27 cellular contexts compared by ENCODE assay signal in the genomic region with DNA sequence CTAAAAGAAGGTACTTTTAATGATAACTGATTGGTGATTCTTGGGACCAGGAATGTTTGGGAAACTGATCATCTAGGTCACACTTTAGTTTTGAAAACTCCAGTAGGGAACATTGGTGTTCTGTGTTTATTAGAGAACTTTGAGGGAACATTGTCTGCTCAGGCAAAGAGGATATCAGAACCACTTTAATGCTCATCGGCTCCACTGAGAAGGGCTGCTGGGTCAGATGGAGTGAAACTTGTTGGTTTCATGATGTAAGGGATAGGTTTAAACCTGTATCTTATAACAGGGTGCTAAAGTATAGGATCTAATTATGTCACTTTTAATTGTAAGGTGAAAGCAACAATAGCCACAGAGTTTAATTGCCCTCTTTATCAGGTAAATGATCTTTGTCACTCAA. TPM values are rescaled to one million over a fixed set of nuclear protein-coding genes. Genes with fewer than 3 reads are reported as not detected.
DNase-seq lines count a peak whose midpoint lies in the region; ATAC-seq, FAIRE-seq and TF ChIP-seq lines count a peak whose summit lies in the region.
"Had no signal": no experiment of that assay in that cellular context is flagged by ENCODE, and none has a peak within 500 bp of the region (broad histone marks: within the 10 kb centered on the region; RNA-seq: fewer than 3 reads in every experiment).

No MANE protein-coding gene starts in this region.

- no peaks in the 10 kb centered on the region for H3K27me3 Mint-ChIP-seq in GM23338 (ENCODE audit: insufficient read depth, low read depth, poor library complexity)
- H3K27me3 Mint-ChIP-seq in CD14-positive monocyte (ENCODE audit: low read depth in 3 of 3): peaks cover 0 to 5% (median 2%) of the 10 kb centered on the region in 3 donors
- H3K27me3 Mint-ChIP-seq: activated B cell treated with CpG ODN at 0.5 μM for 24 hours; activated naive CD8-positive, alpha-beta T cell; CD4-positive, CD25-positive, alpha-beta regulatory T cell had no signal

- no peaks in the 10 kb centered on the region; the same call in 2 of the 3 replicates for H3K9me3 Mint-ChIP-seq in GM23338
- H3K9me3 Mint-ChIP-seq in CD14-positive monocyte: peaks cover 0 to 3% (median 0%) of the 10 kb centered on the region in 7 donors
- H3K9me3 Mint-ChIP-seq: activated T-helper 2 cell treated with anti-CD3 and anti-CD28 coated beads, Interferon-gamma antibody, Interleukin-2, Interleukin-4, amounts not matched to agents 10 μg/mL and 5 μg/mL and 100 μg/mL, durations not matched to agents 14 hours and 24 hours and 36 hours; CD4-positive, CD25-positive, alpha-beta regulatory T cell had no signal

- H3K27ac Mint-ChIP-seq in GM23338 (peak overlapping the region; percentile 58), CD14-positive monocyte (no peak overlapping the region)
- H3K27ac Mint-ChIP-seq: activated B cell treated with CpG ODN at 0.5 μM for 24 hours; activated naive CD8-positive, alpha-beta T cell; activated T-helper 2 cell treated with anti-CD3 and anti-CD28 coated beads, Interferon-gamma antibody, Interleukin-2, Interleukin-4, amounts not matched to agents 10 μg/mL and 5 μg/mL and 100 μg/mL, durations not matched to agents 14 hours and 24 hours and 36 hours; CD4-positive, CD25-positive, alpha-beta regulatory T cell had no signal

- no peak overlapping the region for H2BK5ac ChIP-seq in H1 (ENCODE audit: low read depth, low read length)
- H2BK5ac ChIP-seq in trophoblast cell (ENCODE audit: low read depth, low read length, poor library complexity): peak overlapping the region; percentile 86

- H2AK5ac ChIP-seq in H1 (ENCODE audit: low read depth, low read length) (no peak overlapping the region), trophoblast cell (ENCODE audit: low read length) (no peak overlapping the region)

- TF ChIP-seq CTCF in GM23338 (conservative IDR thresholded peaks at IDR 0.05; ENCODE audit: low read depth in 2 of 2) (no peak), H1 (IDR thresholded peaks at IDR 0.05; ENCODE audit: control extremely low read depth in 1 of 3, insufficient read depth in 1 of 3, low read depth in 1 of 3, low read length in 3 of 3) (no peak), CD14-positive monocyte (IDR thresholded peaks at IDR 0.05) (no peak)

- H3K4me2 ChIP-seq in GM23338: peak overlapping the region; percentile 48; the same call in 1 of the 2 replicates
- H3K4me2 ChIP-seq in H1 (ENCODE audit: insufficient read depth in 1 of 2, low read depth in 2 of 2, low read length in 2 of 2): no peak overlapping the region
- H3K4me2 ChIP-seq in trophoblast cell (ENCODE audit: low read length): no peak overlapping the region
- no peak overlapping the region for H3K4me2 ChIP-seq in Karpas-422 (ENCODE audit: low read depth, low read length, poor library complexity, severe bottlenecking)

- intact Hi-C loops in CD14-positive monocyte (cut with micrococcal nuclease): no loop called here

- H2BK15ac ChIP-seq in H1 (ENCODE audit: low read length): no peak overlapping the region

- WGBS in H1 (ENCODE audit: extremely low coverage in 1 of 2, insufficient coverage in 1 of 2, insufficient read length in 1 of 2, insufficient replicate concordance in 2 of 2, low coverage in 1 of 2, low lambda C conversion rate in 2 of 2, missing lambda C conversion rate in 1 of 2), 2 experiments: 86% methylated on average over 1 of the region's 1 CpG; no CpG with 5 or more reads in 1 of the 2 experiments
- WGBS in trophoblast cell (ENCODE audit: extremely low coverage, insufficient coverage, insufficient read length): no CpG with 5 or more reads among the region's 1 CpG

- no peak for FAIRE-seq in H1 (lab: Jason Lieb, UNC)
- FAIRE-seq: astrocyte, H54, pancreas had no signal

- H3K23me2 ChIP-seq in H1 (ENCODE audit: low read depth, low read length): no peaks in the 10 kb centered on the region

- H2BK20ac ChIP-seq in H1 (ENCODE audit: low read length): no peak overlapping the region

- H3K9me2 ChIP-seq in GM23338 (ENCODE audit: insufficient read depth) (no peaks in the 10 kb centered on the region), Karpas-422 (replicated peaks; ENCODE audit: insufficient read depth, low read length) (no peaks in the 10 kb centered on the region)

- H4K12ac ChIP-seq in trophoblast cell (ENCODE audit: low read depth, low read length): peak overlapping the region; percentile 30

- H3K18ac ChIP-seq in H1 (ENCODE audit: extremely low read depth, low read length) (no peak overlapping the region), trophoblast cell (ENCODE audit: low read length) (no peak overlapping the region)

- no peak overlapping the region for H4K5ac ChIP-seq in H1 (ENCODE audit: insufficient read length, low read depth, low read length)

- H3K4me3 ChIP-seq in GM23338 (no peak overlapping the region), H1 (ENCODE audit: extremely low read depth in 1 of 4, insufficient read depth in 2 of 4, low read depth in 3 of 4, low read length in 4 of 4) (no peak overlapping the region), trophoblast cell (ENCODE audit: low read depth, low read length) (no peak overlapping the region), Karpas-422 (ENCODE audit: low read length) (no peak overlapping the region)
- H3K4me3 ChIP-seq: lower lobe of right lung, tibial nerve had no signal

- no peak overlapping the region for H3K4me3 Mint-ChIP-seq in GM23338
- no peak overlapping the region for H3K4me3 Mint-ChIP-seq in CD14-positive monocyte
- H3K4me3 Mint-ChIP-seq: activated B cell treated with CpG ODN at 0.5 μM for 24 hours; activated naive CD8-positive, alpha-beta T cell; CD4-positive, CD25-positive, alpha-beta regulatory T cell; nephron progenitor cell had no signal

- POLR2A ChIA-PET in H1 (lab: Charles Lee; ENCODE audit: partially characterized antibody): no interaction called here

- H4K8ac ChIP-seq in H1 (ENCODE audit: extremely low read depth, insufficient read depth, low read length) (no peak overlapping the region), trophoblast cell (ENCODE audit: low read depth, low read length) (peak overlapping the region; percentile 77)

- no peak overlapping the region for H2AFZ ChIP-seq in GM23338
- no peak overlapping the region for H2AFZ ChIP-seq in H1 (ENCODE audit: low read length)
- H2AFZ ChIP-seq in trophoblast cell (ENCODE audit: insufficient read depth, low read length, poor library complexity): peak overlapping the region; percentile 83
- no peak overlapping the region for H2AFZ ChIP-seq in Karpas-422 (ENCODE audit: low read length)

- H3K4me1 Mint-ChIP-seq in GM23338 (peaks cover 41% of the 10 kb centered on the region), CD14-positive monocyte (peaks cover 72% of the 10 kb centered on the region)

- H2BK120ac ChIP-seq in H1 (replicated peaks; ENCODE audit: low read depth, low read length) (no peak overlapping the region), trophoblast cell (ENCODE audit: insufficient read depth, low read length, poor library complexity) (peak overlapping the region; percentile 96)

- H3K56ac ChIP-seq in H1 (replicated peaks; ENCODE audit: insufficient read length, low read depth, low read length): no peak overlapping the region

- 0 out of 2 replicates have a peak, but pooled peaks cover 3% of the 10 kb centered on the region for H3F3A ChIP-seq in GM23338 (replicated peaks; ENCODE audit: low read depth)

- H3K9me3 ChIP-seq in H1 (ENCODE audit: insufficient read depth in 2 of 2, low read depth in 1 of 2, low read length in 1 of 2): no peaks in the 10 kb centered on the region; a peak in 1 of 4 replicates
- no peaks in the 10 kb centered on the region for H3K9me3 ChIP-seq in trophoblast cell (ENCODE audit: insufficient read depth, low read depth, low read length)
- no peaks in the 10 kb centered on the region for H3K9me3 ChIP-seq in Karpas-422 (ENCODE audit: low read length)
- H3K9me3 ChIP-seq: lower lobe of right lung, pancreas, tibial nerve had no signal

- H3K36me3 Mint-ChIP-seq in GM23338 (ENCODE audit: low read depth) (no peaks in the 10 kb centered on the region), CD14-positive monocyte (no peaks in the 10 kb centered on the region)
- H3K36me3 Mint-ChIP-seq: activated naive CD8-positive, alpha-beta T cell; CD4-positive, CD25-positive, alpha-beta regulatory T cell had no signal

- H3K9ac ChIP-seq in H1 (replicated peaks in 1 of 4; ENCODE audit: extremely low read depth in 1 of 4, low read depth in 3 of 4, low read length in 3 of 4): peak overlapping the region in 1 of 4 experiments; percentile 34; a peak in 1 of 7 replicates
- H3K9ac ChIP-seq in trophoblast cell (ENCODE audit: low read length): no peak overlapping the region
- no peak overlapping the region for H3K9ac ChIP-seq in Karpas-422 (ENCODE audit: low read length)

- H3K27me3 ChIP-seq in GM23338 (ENCODE audit: insufficient read depth): no peaks in the 10 kb centered on the region
- H3K27me3 ChIP-seq in H1 (replicated peaks in 1 of 4; ENCODE audit: control insufficient read depth in 3 of 4, extremely low read depth in 1 of 4, insufficient read depth in 3 of 4, low read length in 3 of 4): no peaks in the 10 kb centered on the region
- H3K27me3 ChIP-seq in trophoblast cell (ENCODE audit: insufficient read depth, low read length): no peaks in the 10 kb centered on the region
- H3K27me3 ChIP-seq in Karpas-422 (ENCODE audit: low read length): no peaks in the 10 kb centered on the region
- H3K27me3 ChIP-seq: pancreas, tibial nerve had no signal

- DNase-seq in GM23338 (ENCODE audit: low spot score) (no peak), NCI-H146 (lab: John Stamatoyannopoulos, UW) (peak; percentile 28), H1 (ENCODE audit: low read depth in 1 of 2, low spot score in 2 of 2) (no peak), trophoblast cell (no peak), Karpas-422 (no peak), HuH-7.5 (ENCODE audit: low spot score) (no peak), CD14-positive monocyte (ENCODE audit: low spot score) (no peak)
- DNase-seq: activated B cell treated with CpG ODN at 0.5 μM for 24 hours; activated CD8-positive, alpha-beta memory T cell treated with anti-CD3 and anti-CD28 coated beads, Interleukin-2, amount 50 U/mL, for 4 hours; CD4-positive, CD25-positive, alpha-beta regulatory T cell; central memory CD4-positive, alpha-beta T cell; dermis blood vessel endothelial cell; lower lobe of right lung; NCI-H1436; NCI-H774; nephron progenitor cell; pancreas; Right ventricle myocardium superior; stimulated activated CD4-positive, alpha-beta T cell treated with anti-CD3 and anti-CD28 coated beads, Interleukin-15, amount 100 ng/mL, for 24 hours; stimulated activated naive CD8-positive, alpha-beta T cell treated with anti-CD3 and anti-CD28 coated beads, Interleukin-15, Interleukin-2, amounts not matched to agents 100 U/mL and 50 U/mL, for 24 hours; T-helper 9 cell had no signal

- no peak for TF ChIP-seq POLR2A in H1 (IDR thresholded peaks at IDR 0.05; ENCODE audit: control extremely low read depth in 1 of 2, low read depth in 2 of 2, low read length in 2 of 2)

- H3K79me1 ChIP-seq in H1 (ENCODE audit: low read depth, low read length) (no peaks in the 10 kb centered on the region), trophoblast cell (ENCODE audit: low read length) (peaks cover 29% of the 10 kb centered on the region)

- H4K91ac ChIP-seq in H1 (replicated peaks; ENCODE audit: insufficient read length, low read length): no peak overlapping the region
- H4K91ac ChIP-seq in trophoblast cell (ENCODE audit: low read depth, low read length): no peak overlapping the region

- no peaks in the 10 kb centered on the region for H3K79me2 ChIP-seq in GM23338 (replicated peaks; ENCODE audit: insufficient read depth)
- no peaks in the 10 kb centered on the region for H3K79me2 ChIP-seq in H1 (ENCODE audit: control insufficient read depth in 1 of 2, insufficient read depth in 2 of 2, low read length in 2 of 2)
- H3K79me2 ChIP-seq in trophoblast cell (ENCODE audit: control insufficient read depth, insufficient read depth, low read length, poor library complexity): peaks cover 6% of the 10 kb centered on the region
- H3K79me2 ChIP-seq in Karpas-422 (ENCODE audit: low read length): no peaks in the 10 kb centered on the region

- no peak for ATAC-seq in GM23338
- no peak for ATAC-seq in HG02852 (IDR thresholded peaks at IDR 0.05; ENCODE audit: unreplicated experiment)
- ATAC-seq: lower lobe of right lung; stimulated activated naive CD8-positive, alpha-beta T cell treated with anti-CD3 and anti-CD28 coated beads, Interleukin-15, Interleukin-2, amounts not matched to agents 100 U/mL and 50 U/mL, for 24 hours had no signal

- H3K14ac ChIP-seq in H1 (ENCODE audit: insufficient read length): no peak overlapping the region
- H3K14ac ChIP-seq in trophoblast cell (ENCODE audit: low read length): peak overlapping the region; percentile 85

- H3K36me3 ChIP-seq in GM23338 (ENCODE audit: insufficient read depth) (no peaks in the 10 kb centered on the region), H1 (ENCODE audit: control insufficient read depth in 2 of 4, insufficient read depth in 4 of 4, low read length in 3 of 4) (no peaks in the 10 kb centered on the region), trophoblast cell (ENCODE audit: control insufficient read depth in 1 of 2, insufficient read depth in 2 of 2, low read length in 2 of 2) (no peaks in the 10 kb centered on the region), Karpas-422 (ENCODE audit: insufficient read depth, low read length) (no peaks in the 10 kb centered on the region)
- H3K36me3 ChIP-seq: lower lobe of right lung, pancreas, tibial nerve had no signal

- H3K4ac ChIP-seq in H1 (replicated peaks; ENCODE audit: insufficient read length, low read depth, low read length) (no peak overlapping the region), trophoblast cell (ENCODE audit: low read depth, low read length) (no peak overlapping the region)

- H3K23ac ChIP-seq in H1 (ENCODE audit: insufficient read length): no peak overlapping the region
- no peak overlapping the region for H3K23ac ChIP-seq in trophoblast cell (ENCODE audit: low read length)

- TF ChIP-seq RAD21 in H1 (IDR thresholded peaks at IDR 0.05 in 1 of 2, conservative IDR thresholded peaks at IDR 0.05 in 1 of 2; ENCODE audit: low read depth in 2 of 2, low read length in 2 of 2): no peak

- peak overlapping the region; percentile 64; the same call in 1 of the 2 replicates for H3K27ac ChIP-seq in GM23338 (ENCODE audit: low read depth)
- H3K27ac ChIP-seq in H1 (ENCODE audit: low read depth, low read length): no peak overlapping the region
- H3K27ac ChIP-seq in trophoblast cell (ENCODE audit: low read depth, low read length): peak overlapping the region; percentile 92
- no peak overlapping the region for H3K27ac ChIP-seq in Karpas-422 (ENCODE audit: low read length)
- H3K27ac ChIP-seq: lower lobe of right lung, tibial nerve had no signal

- H4K20me1 ChIP-seq in GM23338 (replicated peaks; ENCODE audit: insufficient read depth): no peaks in the 10 kb centered on the region
- no peaks in the 10 kb centered on the region for H4K20me1 ChIP-seq in H1 (replicated peaks in 1 of 2; ENCODE audit: control insufficient read depth in 1 of 2, insufficient read depth in 2 of 2, low read length in 2 of 2)
- no peaks in the 10 kb centered on the region for H4K20me1 ChIP-seq in Karpas-422 (ENCODE audit: insufficient read depth, low read depth, low read length)

- CTCF ChIA-PET in H1 (lab: Charles Lee; ENCODE audit: partially characterized antibody): no interaction called here

- H3K4me1 ChIP-seq in GM23338 (ENCODE audit: insufficient read depth): peaks cover 36% of the 10 kb centered on the region
- peaks cover 0 to 13% (median 9%) of the 10 kb centered on the region in 4 experiments; a peak in 5 of 7 replicates for H3K4me1 ChIP-seq in H1 (replicated peaks in 1 of 4; ENCODE audit: control insufficient read depth in 3 of 4, insufficient read depth in 4 of 4, low read length in 3 of 4)
- peaks cover 12 to 13% of the 10 kb centered on the region in 2 experiments for H3K4me1 ChIP-seq in trophoblast cell (ENCODE audit: control insufficient read depth in 1 of 2, insufficient read depth in 2 of 2, low read length in 2 of 2)
- H3K4me1 ChIP-seq in Karpas-422 (ENCODE audit: low read length): peaks cover 15% of the 10 kb centered on the region

- TF ChIP-seq EP300 in H1 (IDR thresholded peaks at IDR 0.05; ENCODE audit: borderline replicate concordance in 1 of 2, low read depth in 2 of 2, low read length in 2 of 2): no peak

- H2BK12ac ChIP-seq in H1 (ENCODE audit: low read depth, low read length): 0 out of 2 replicates have a peak overlapping the region, but pooled peaks have one; percentile 54
- H2BK12ac ChIP-seq in trophoblast cell (ENCODE audit: low read length): peak overlapping the region; percentile 91

RNA-seq across cellular contexts. Expression of a gene that starts 14.2 kb away (rescaled TPM):
- total RNA-seq in GM23338 (2014; rRNA removed; shearing (Covaris generic)): 38.3 and 41.5 TPM in 2 replicates
- polyA plus RNA-seq in GM23338 (2016; fragmentation: Nextera tagmentation; extraction: Ambion mirVana): 17.6 and 30.1 TPM in 2 replicates
- total RNA-seq in H1 (2021; fragmentation: NEBNext Ultra II Directional; extraction: Animal tissue kit (Norgen Biotek cat#: 25700)): 32.4 and 33.5 TPM in 2 replicates
- 12.3 and 15.4 TPM in 2 replicates for polyA plus RNA-seq in H1 (2011; rRNA removed)
- 22.5 TPM for polyA plus RNA-seq in H1 (2011; cell fraction: cytosol; rRNA removed)
- polyA plus RNA-seq in H1 (2011; cell fraction: nucleus; rRNA removed): 19.6 TPM
- 15.3 to 27.5 TPM (median 18.9 TPM) in 4 replicates for polyA plus RNA-seq in H1 (2012, experiment 1 of 2)
- 1.6 TPM for polyA plus RNA-seq in H1 (2012, experiment 2 of 2)
- polyA plus RNA-seq in H1 (2013, experiment 1 of 2): 22.3 TPM
- polyA plus RNA-seq in H1 (2013, experiment 2 of 2): 21.3 TPM
- polyA minus RNA-seq in H1 (2011; rRNA and poly(A)+ RNA removed): 25.0 and 35.6 TPM in 2 replicates
- polyA minus RNA-seq in H1 (2011; cell fraction: cytosol; rRNA and poly(A)+ RNA removed): 21.4 TPM
- polyA minus RNA-seq in H1 (2011; cell fraction: nucleus; rRNA and poly(A)+ RNA removed): 63.3 TPM
- 19.2 and 22.4 TPM in 2 replicates for polyA plus RNA-seq in trophoblast cell (2013)
- 20.1 and 43.2 TPM in 2 replicates for total RNA-seq in Karpas-422 (2014; rRNA removed; shearing (Covaris generic); ENCODE audit: low replicate concordance)
- 1 to 10 TPM; 4.9 to 6.5 TPM for polyA plus RNA-seq in CD14-positive monocyte

RNA-seq across cellular contexts. Expression of a gene that starts 30.7 kb away (rescaled TPM):
- total RNA-seq in GM23338 (2014; rRNA removed; shearing (Covaris generic)): 39.2 and 41.2 TPM in 2 replicates
- 10.3 and 11.2 TPM in 2 replicates for polyA plus RNA-seq in GM23338 (2016; fragmentation: Nextera tagmentation; extraction: Ambion mirVana)
- total RNA-seq in H1 (2021; fragmentation: NEBNext Ultra II Directional; extraction: Animal tissue kit (Norgen Biotek cat#: 25700)): 36.2 TPM in 2 replicates
- 34.0 and 52.7 TPM in 2 replicates for polyA plus RNA-seq in H1 (2011; rRNA removed)
- 29.4 TPM for polyA plus RNA-seq in H1 (2011; cell fraction: cytosol; rRNA removed)
- polyA plus RNA-seq in H1 (2011; cell fraction: nucleus; rRNA removed): 30.5 TPM
- polyA plus RNA-seq in H1 (2012, experiment 1 of 2): 30.0 to 40.8 TPM (median 34.9 TPM) in 4 replicates
- 22.5 TPM for polyA plus RNA-seq in H1 (2012, experiment 2 of 2)
- 31.0 TPM for polyA plus RNA-seq in H1 (2013, experiment 1 of 2)
- polyA plus RNA-seq in H1 (2013, experiment 2 of 2): 29.3 TPM
- 39.3 and 52.9 TPM in 2 replicates for polyA minus RNA-seq in H1 (2011; rRNA and poly(A)+ RNA removed)
- 16.2 TPM for polyA minus RNA-seq in H1 (2011; cell fraction: cytosol; rRNA and poly(A)+ RNA removed)
- polyA minus RNA-seq in H1 (2011; cell fraction: nucleus; rRNA and poly(A)+ RNA removed): 17.0 TPM
- polyA plus RNA-seq in trophoblast cell (2013): 33.1 and 34.2 TPM in 2 replicates
- 53.5 and 61.3 TPM in 2 replicates for total RNA-seq in Karpas-422 (2014; rRNA removed; shearing (Covaris generic); ENCODE audit: low replicate concordance)
- polyA plus RNA-seq in CD14-positive monocyte: 10 to 100 TPM; 11.6 to 25.2 TPM

Comparison
In these comparisons a context has a peak if more than half of its experiments do, and no peak if none do; other contexts are left out.
1. H3K27ac ChIP-seq: peak in GM23338 (single experiment) and trophoblast cell (single experiment); none in H1 (single experiment) and Karpas-422 (single experiment).